In the genomic region with DNA sequence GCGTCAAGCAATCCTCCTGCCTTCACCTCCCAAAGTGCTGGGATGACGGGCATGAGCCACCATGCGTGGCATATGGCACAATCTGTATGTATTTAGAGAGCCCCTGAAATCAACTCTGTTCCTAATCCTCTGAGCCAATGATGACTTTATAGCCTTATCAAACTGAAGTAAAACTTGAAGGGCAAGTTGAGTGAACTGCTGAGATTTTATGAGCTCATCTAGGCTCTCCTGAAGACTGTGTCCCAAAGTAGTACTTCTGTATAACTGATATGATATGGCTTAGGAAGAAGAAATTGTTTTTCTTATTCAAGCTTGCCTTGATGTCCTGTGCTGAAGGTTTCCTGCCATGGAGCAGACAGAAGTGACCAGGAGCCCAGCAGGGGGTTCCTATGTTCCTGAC, we compare ENCODE assay signal across 24 cellular contexts. TPM values are rescaled to one million over a fixed set of nuclear protein-coding genes. Genes with fewer than 3 reads are reported as not detected.
A peak's percentile ranks its signal among the peaks of the same experiment; 100 is the strongest.
DNase-seq lines count a peak whose midpoint lies in the region; ATAC-seq, FAIRE-seq and TF ChIP-seq lines count a peak whose summit lies in the region.
"Had no signal": no experiment of that assay in that cellular context is flagged by ENCODE, and none has a peak within 500 bp of the region (broad histone marks: within the 10 kb centered on the region; RNA-seq: fewer than 3 reads in every experiment).

No MANE protein-coding gene starts in this region.

- H3K9me3 ChIP-seq in astrocyte (ENCODE audit: insufficient read depth, low read depth, low read length) (no peaks in the 10 kb centered on the region), gastrocnemius medialis (no peaks in the 10 kb centered on the region)
- H3K9me3 ChIP-seq: BLaER1, HAP-1, Peyer's patch had no signal

- DNase-seq in H54 (ENCODE audit: insufficient read length, low spot score) (no peak), astrocyte (ENCODE audit: low read depth) (no peak), left colon (no peak), gastrocnemius medialis (no peak), posterior vena cava (ENCODE audit: low spot score) (no peak)
- DNase-seq: CD4-positive, alpha-beta memory T cell; COR-L47; DMS53; HFFc6; NCI-H1092; NCI-H1417 treated with DMSO at 0.1 percent for 48 hours; NCI-H1694 treated with DMSO at 0.1 percent for 48 hours; NCI-H2081; NCI-H2227 treated with DMSO at 0.1 percent for 48 hours; NCI-H510A; NCI-H69; Peyer's patch; SHP77 treated with DMSO at 0.1 percent for 48 hours had no signal

- peaks cover 14% of the 10 kb centered on the region for H3K4me1 Mint-ChIP-seq in astrocyte (ENCODE audit: low read depth, unreplicated experiment)
- H3K4me1 Mint-ChIP-seq: CD4-positive, alpha-beta memory T cell; GM23338 had no signal

- H3K27me3 ChIP-seq in astrocyte (ENCODE audit: insufficient read depth, low read length) (no peaks in the 10 kb centered on the region), gastrocnemius medialis (no peaks in the 10 kb centered on the region)
- H3K27me3 ChIP-seq: BLaER1, Peyer's patch had no signal

- no peak overlapping the region for H3K4me3 ChIP-seq in astrocyte (ENCODE audit: insufficient read depth, low read depth, low read length)
- no peak overlapping the region for H3K4me3 ChIP-seq in gastrocnemius medialis
- H3K4me3 ChIP-seq: BLaER1, GM23338, HAP-1, Peyer's patch had no signal

- no peak overlapping the region for H3K4me2 ChIP-seq in astrocyte (ENCODE audit: low read length)
- H3K4me2 ChIP-seq: BLaER1, GM23338 had no signal

- in situ Hi-C loops in gastrocnemius medialis (cut with MboI; ENCODE audit: low sequenced_read_pairs in 4 of 4), result no loop called here

- intact Hi-C loops in left colon (cut with DNase I, micrococcal nuclease), result no loop called here
- intact Hi-C loops in gastrocnemius medialis (cut with DNase I; ENCODE audit: low total_unique reads), result no loop called here
- intact Hi-C loops in posterior vena cava (cut with DNase I), result no loop called here

- peaks cover 53% of the 10 kb centered on the region for H3K36me3 ChIP-seq in astrocyte (ENCODE audit: insufficient read depth, low read length)
- peaks cover 0 to 55% of the 10 kb centered on the region in 2 donors for H3K36me3 ChIP-seq in gastrocnemius medialis

- peak overlapping the region; percentile 80 for H3K27ac Mint-ChIP-seq in astrocyte (ENCODE audit: unreplicated experiment)
- H3K27ac Mint-ChIP-seq: GM23338, HFFc6 had no signal

- TF ChIP-seq CTCF in astrocyte (IDR thresholded peaks at IDR 0.05; ENCODE audit: insufficient read depth, low read depth, low read length) (no peak), gastrocnemius medialis (IDR thresholded peaks at IDR 0.05 in 4 of 5, conservative IDR thresholded peaks at IDR 0.05 in 1 of 5) (no peak)

- H2AFZ ChIP-seq in astrocyte (ENCODE audit: low read depth, low read length), result no peak overlapping the region
- H2AFZ ChIP-seq: GM23338 had no signal

- no peaks in the 10 kb centered on the region for H3K9me3 Mint-ChIP-seq in astrocyte (ENCODE audit: unreplicated experiment)
- H3K9me3 Mint-ChIP-seq: CD4-positive, alpha-beta memory T cell; GM23338; HFFc6 had no signal

- no peaks in the 10 kb centered on the region for H3K27me3 Mint-ChIP-seq in astrocyte (ENCODE audit: low read depth, unreplicated experiment)
- H3K27me3 Mint-ChIP-seq: CD4-positive, alpha-beta memory T cell had no signal

- H3K4me1 ChIP-seq in astrocyte (ENCODE audit: insufficient read depth, low read length) (no peaks in the 10 kb centered on the region), gastrocnemius medialis (peaks cover 25 to 46% of the 10 kb centered on the region in 2 donors)
- H3K4me1 ChIP-seq: BLaER1, HAP-1, Peyer's patch had no signal

- TF ChIP-seq POLR2A in H54 (IDR thresholded peaks at IDR 0.05; ENCODE audit: low read depth, low read length) (no peak), gastrocnemius medialis (IDR thresholded peaks at IDR 0.05) (no peak)

- H3K27ac ChIP-seq in astrocyte (ENCODE audit: low read depth, low read length), result no peak overlapping the region
- H3K27ac ChIP-seq in gastrocnemius medialis, result peak overlapping the region in 3 of 4 donors; percentile 29 to 58 (median 54)
- H3K27ac ChIP-seq: BLaER1, Peyer's patch had no signal

- FAIRE-seq in H54 (lab: Jason Lieb, UNC), result peak; percentile 27
- no peak for FAIRE-seq in astrocyte (lab: Jason Lieb, UNC)

- H4K20me1 ChIP-seq in astrocyte (ENCODE audit: insufficient read depth, low read length), result peaks cover 4% of the 10 kb centered on the region

- no peaks in the 10 kb centered on the region for H3K79me2 ChIP-seq in astrocyte (ENCODE audit: insufficient read depth, low read length)

- ATAC-seq in left colon, result peak; percentile 88
- no peak for ATAC-seq in gastrocnemius medialis
- ATAC-seq in HG02798 (IDR thresholded peaks at IDR 0.05; ENCODE audit: poor library complexity, unreplicated experiment), result no peak
- no peak for ATAC-seq in GM18502 (IDR thresholded peaks at IDR 0.05; ENCODE audit: poor library complexity, unreplicated experiment)
- ATAC-seq: GM23338 had no signal

- peaks cover 12% of the 10 kb centered on the region for H3K36me3 Mint-ChIP-seq in astrocyte (ENCODE audit: low read depth, unreplicated experiment)

- H3K9ac ChIP-seq in astrocyte (ENCODE audit: low read length), result no peak overlapping the region
- H3K9ac ChIP-seq: BLaER1 had no signal

- H3K4me3 Mint-ChIP-seq in astrocyte (ENCODE audit: unreplicated experiment), result no peak overlapping the region
- H3K4me3 Mint-ChIP-seq: CD4-positive, alpha-beta memory T cell; GM23338; HFFc6 had no signal

RNA-seq across cellular contexts. Expression of a gene that starts 23.7 kb away (rescaled TPM):
- total RNA-seq in astrocyte (5.6 and 6.8 TPM in 2 replicates), left colon (under 1 TPM; 0.09 to 0.20 TPM), gastrocnemius medialis (1 to 10 TPM; 1.4 to 4.6 (median 4.0) TPM), posterior vena cava (under 1 TPM in 1 of 2 donors, not detected in 1; 0.28 TPM)
- total RNA-seq: CD4-positive, alpha-beta memory T cell; HFFc6; HT-29; Peyer's patch had no signal

RNA-seq across cellular contexts. Expression of a gene that starts 33.2 kb away (rescaled TPM):
- total RNA-seq in astrocyte, result 41.0 and 42.0 TPM in 2 replicates
- total RNA-seq in left colon, result 10 to 100 TPM; 22.5 to 31.8 TPM
- total RNA-seq in gastrocnemius medialis, result 10 to 100 TPM; 21.9 to 32.1 (median 23.6) TPM
- total RNA-seq in posterior vena cava, result 10 to 100 TPM; 28.6 to 32.6 TPM

RNA-seq across cellular contexts. Expression of a gene that starts 33.4 kb away (rescaled TPM):
- total RNA-seq in astrocyte (43.4 and 51.3 TPM in 2 replicates), left colon (10 to 100 TPM; 14.4 to 19.4 TPM), gastrocnemius medialis (10 to 100 TPM; 14.0 to 26.8 (median 17.5) TPM), posterior vena cava (10 to 100 TPM; 18.7 to 20.3 TPM)
